Comparison of ENCODE assay signal across 14 cellular contexts in the genomic region with DNA sequence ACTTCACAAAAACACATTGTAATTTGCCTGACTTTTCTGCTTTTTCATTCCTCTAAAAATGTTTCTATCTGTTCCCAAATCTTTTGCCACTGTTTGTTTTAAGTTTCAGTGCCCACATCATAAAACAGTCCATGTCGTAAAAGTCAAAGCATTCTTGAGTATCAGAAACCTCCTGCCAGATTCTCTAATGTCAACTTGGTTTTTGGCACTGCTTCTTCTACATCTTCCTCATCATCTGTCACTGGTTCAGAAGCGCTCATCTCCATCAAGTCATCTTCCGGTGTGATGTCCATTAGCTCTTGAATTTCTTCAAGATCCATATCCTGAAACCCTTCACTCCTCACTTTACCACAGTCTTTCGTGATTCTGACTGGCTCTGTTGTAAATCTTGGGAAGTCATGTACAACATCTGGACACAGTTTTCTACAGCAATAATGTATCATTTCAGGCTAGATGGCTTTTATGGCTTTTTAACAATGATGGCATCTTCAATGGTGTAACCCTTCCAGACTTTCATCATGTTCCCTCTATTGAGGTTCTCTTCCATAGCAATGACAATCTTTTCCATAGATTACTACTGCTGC.
"Had no signal": no experiment of that assay in that cellular context is flagged by ENCODE, and none has a peak within 500 bp of the region (broad histone marks: within the 10 kb centered on the region; RNA-seq: fewer than 3 reads in every experiment).

No MANE protein-coding gene starts in this region.

- H3K4me3 ChIP-seq: body of pancreas, lower lobe of right lung, tibial artery had no signal

- H3K9me3 Mint-ChIP-seq: dendritic cell treated with granulocyte-macrophage colony-stimulating factor and Interleukin-4, amounts not matched to agents 40 ng/mL and 50 ng/mL, for 4 days; effector memory CD8-positive, alpha-beta T cell had no signal

- DNase-seq: activated CD4-positive, alpha-beta T cell treated with anti-CD3 and anti-CD28 coated beads for 1 hour; activated CD4-positive, alpha-beta T cell treated with anti-CD3 and anti-CD28 coated beads, Interleukin-2, amount 50 U/mL, for 48 hours; activated naive CD4-positive, alpha-beta T cell; amniotic stem cell; body of pancreas; effector memory CD8-positive, alpha-beta T cell; hypothalamus; lower lobe of right lung; midbrain; stimulated activated CD4-positive, alpha-beta T cell treated with anti-CD3 and anti-CD28 coated beads, Interleukin-15, amount 100 ng/mL, for 24 hours; stimulated activated CD4-positive, alpha-beta T cell treated with anti-CD3 and anti-CD28 coated beads, Interleukin-4, amount 100 ng/mL, for 4 hours; tibial artery had no signal

- H3K27me3 Mint-ChIP-seq: dendritic cell treated with granulocyte-macrophage colony-stimulating factor and Interleukin-4, amounts not matched to agents 40 ng/mL and 50 ng/mL, for 4 days; effector memory CD8-positive, alpha-beta T cell had no signal

- H3K27me3 ChIP-seq: body of pancreas, tibial artery had no signal

- H3K36me3 ChIP-seq: lower lobe of right lung had no signal

- H3K27ac Mint-ChIP-seq: effector memory CD8-positive, alpha-beta T cell had no signal

- H3K9me3 ChIP-seq: lower lobe of right lung had no signal

- ATAC-seq: body of pancreas; effector memory CD8-positive, alpha-beta T cell; lower lobe of right lung had no signal

- H3K27ac ChIP-seq: body of pancreas, lower lobe of right lung, parathyroid adenoma, tibial artery had no signal

- H3K4me3 Mint-ChIP-seq: dendritic cell treated with granulocyte-macrophage colony-stimulating factor and Interleukin-4, amounts not matched to agents 40 ng/mL and 50 ng/mL, for 4 days had no signal
